ENCODE assay signal across 1 cellular context in genomic region chr10:133039107-133039822, GRCh38.
TF ChIP-seq lines count a peak whose summit lies in the region.

No MANE protein-coding gene starts in this region.

TF ChIP-seq in IMR-90, 13 proteins besides CTCF, POLR2A, EP300 and RAD21:
- TF ChIP-seq BHLHE40 (IDR thresholded peaks at IDR 0.05; ENCODE audit: low read depth, low read length) (no peak), CHD1 (IDR thresholded peaks at IDR 0.05; ENCODE audit: low read depth, low read length) (no peak), MXI1 (IDR thresholded peaks at IDR 0.05; ENCODE audit: borderline replicate concordance, low read depth, low read length) (no peak), MAZ (IDR thresholded peaks at IDR 0.05; ENCODE audit: borderline replicate concordance, low read depth, low read length) (no peak), CEBPB (IDR thresholded peaks at IDR 0.05; ENCODE audit: low read depth, low read length) (no peak), MAFK (IDR thresholded peaks at IDR 0.05; ENCODE audit: low read depth, low read length) (no peak), RCOR1 (IDR thresholded peaks at IDR 0.05; ENCODE audit: insufficient replicate concordance, low read length) (no peak), SMC3 (IDR thresholded peaks at IDR 0.05; ENCODE audit: low read depth, low read length) (no peak), USF2 (IDR thresholded peaks at IDR 0.05; ENCODE audit: low read depth, low read length) (no peak), RFX5 (IDR thresholded peaks at IDR 0.05; ENCODE audit: low read depth, low read length) (no peak), FOS (IDR thresholded peaks at IDR 0.05; ENCODE audit: low read depth, low read length) (no peak), ELK1 (IDR thresholded peaks at IDR 0.05; ENCODE audit: borderline replicate concordance, low read depth, low read length) (no peak), NFE2L2 (IDR thresholded peaks at IDR 0.05; ENCODE audit: low read depth, low read length) (no peak)
